ENCODE assay signal across 22 cellular contexts in genomic region chr12:132202929-132203721, GRCh38. TPM values are rescaled to one million over a fixed set of nuclear protein-coding genes. Genes with fewer than 3 reads are reported as not detected.
DNase-seq lines count a peak whose midpoint lies in the region; ATAC-seq, FAIRE-seq and TF ChIP-seq lines count a peak whose summit lies in the region.
"Had no signal": no experiment of that assay in that cellular context is flagged by ENCODE, and none has a peak within 500 bp of the region (broad histone marks: within the 10 kb centered on the region; RNA-seq: fewer than 3 reads in every experiment).

No MANE protein-coding gene starts in this region.

- TF ChIP-seq CTCF in 22Rv1 (IDR thresholded peaks at IDR 0.05) (0 out of 2 replicates have a peak, but pooled peaks have one; percentile 5), HCT116 (IDR thresholded peaks at IDR 0.05 in 2 of 3, conservative IDR thresholded peaks at IDR 0.05 in 1 of 3; ENCODE audit: borderline replicate concordance in 1 of 3, insufficient read depth in 1 of 3, low read depth in 2 of 3, low read length in 2 of 3) (no peak), kidney (IDR thresholded peaks at IDR 0.05; ENCODE audit: borderline replicate concordance, extremely low read depth, insufficient read depth) (no peak)

- no peak overlapping the region for H3K9ac ChIP-seq in BLaER1
- no peak overlapping the region for H3K9ac ChIP-seq in HCT116 (ENCODE audit: low read length)
- no peak overlapping the region for H3K9ac ChIP-seq in kidney (ENCODE audit: low read length in 2 of 2)

- H3K4me2 ChIP-seq in BLaER1 (peak overlapping the region; percentile 25; the same call in 1 of the 2 replicates), HCT116 (ENCODE audit: low read length) (no peak overlapping the region)
- H3K4me2 ChIP-seq: GM23338 had no signal

- no peaks in the 10 kb centered on the region for H3K79me2 ChIP-seq in HCT116 (ENCODE audit: insufficient read depth, low read length)

- H3K4me1 ChIP-seq in BLaER1 (peaks cover 48% of the 10 kb centered on the region), HCT116 (ENCODE audit: control insufficient read depth in 1 of 2, insufficient read depth in 2 of 2, low read length in 2 of 2) (no peaks in the 10 kb centered on the region), kidney (ENCODE audit: control insufficient read depth in 1 of 2, insufficient read depth in 1 of 2, low read depth in 1 of 2, low read length in 2 of 2) (peaks cover 0 to 15% of the 10 kb centered on the region in 2 donors)

- POLR2A ChIA-PET in HCT116 (lab: Charles Lee), result no interaction called here

- no TSS peak for BruUV-seq in HCT116 (replicated peaks; lab: Mats Ljungman, UMichigan)

- no peak overlapping the region for H2AFZ ChIP-seq in HCT116 (ENCODE audit: low read depth, low read length, poor library complexity, severe bottlenecking)
- H2AFZ ChIP-seq: GM23338 had no signal

- H3K4me3 ChIP-seq in BLaER1 (no peak overlapping the region), HCT116 (replicated peaks in 1 of 2; ENCODE audit: low read depth in 1 of 2, low read length in 2 of 2) (no peak overlapping the region), kidney (ENCODE audit: low read length in 2 of 2) (no peak overlapping the region)
- H3K4me3 ChIP-seq: GM23338 had no signal

- no peak for TF ChIP-seq POLR2A in HCT116 (IDR thresholded peaks at IDR 0.05; ENCODE audit: borderline replicate concordance, extremely low read depth, insufficient read depth, insufficient read length)

- no peak for TF ChIP-seq RAD21 in HCT116 (IDR thresholded peaks at IDR 0.05; ENCODE audit: low read depth)

- H3K27ac ChIP-seq in 22Rv1 (no peak overlapping the region), BLaER1 (no peak overlapping the region), HCT116 (ENCODE audit: low read depth, low read length) (no peak overlapping the region), kidney (ENCODE audit: low read depth in 2 of 2, low read length in 2 of 2) (no peak overlapping the region)

- FAIRE-seq in kidney (lab: Jason Lieb, UNC), result no peak
- FAIRE-seq: A204.1, GM12891, GM18507, H54 had no signal

- H4K20me1 ChIP-seq in BLaER1 (peaks cover 20% of the 10 kb centered on the region; the same call in 1 of the 2 replicates), HCT116 (ENCODE audit: insufficient read depth) (no peaks in the 10 kb centered on the region)

- H3K27me3 ChIP-seq in BLaER1 (peaks cover 53% of the 10 kb centered on the region), HCT116 (ENCODE audit: insufficient read depth, low read length) (no peaks in the 10 kb centered on the region)

- ATAC-seq in HCT116 (0 out of 2 replicates have a peak, but pooled peaks have one; percentile 13), HG02885 (IDR thresholded peaks at IDR 0.05; ENCODE audit: poor library complexity, unreplicated experiment) (no peak)
- ATAC-seq: GM23338 had no signal

- no peaks in the 10 kb centered on the region for H3K9me2 ChIP-seq in HCT116 (ENCODE audit: insufficient read depth)

- no peaks in the 10 kb centered on the region for H3K36me3 ChIP-seq in BLaER1
- H3K36me3 ChIP-seq in HCT116 (ENCODE audit: control insufficient read depth in 1 of 2, insufficient read depth in 2 of 2, low read length in 2 of 2), result no peaks in the 10 kb centered on the region
- no peaks in the 10 kb centered on the region for H3K36me3 ChIP-seq in kidney (ENCODE audit: control insufficient read depth in 1 of 2, insufficient read depth in 2 of 2, low read length in 2 of 2)

- no peaks in the 10 kb centered on the region for H3K9me3 ChIP-seq in BLaER1
- no peaks in the 10 kb centered on the region for H3K9me3 ChIP-seq in HCT116 (ENCODE audit: control insufficient read depth in 1 of 2, insufficient read depth in 1 of 2, low read depth in 1 of 2, low read length in 2 of 2)
- no peaks in the 10 kb centered on the region for H3K9me3 ChIP-seq in kidney (ENCODE audit: control insufficient read depth in 1 of 2, low read length in 2 of 2)

- CTCF ChIA-PET in HCT116 (lab: Charles Lee), result no interaction called here

- intact Hi-C loops in HCT116 (cut with micrococcal nuclease), result no loop called here
- intact Hi-C loops in kidney (cut with DNase I), result no loop called here

- DNase-seq in HCT116 (ENCODE audit: low read depth, low spot score), result no peak
- peak; percentile 71 for DNase-seq in kidney
- DNase-seq in stimulated activated naive CD4-positive, alpha-beta T cell treated with Interleukin-2 at 50 U/mL for 16 hours (lab: John Stamatoyannopoulos, UW), result no peak
- DNase-seq in UCSD-AML1 (lab: John Stamatoyannopoulos, UW; ENCODE audit: unreplicated experiment), result no peak
- no peak for DNase-seq in NCI-H2196 treated with DMSO at 0.1 percent for 48 hours (lab: John Stamatoyannopoulos, UW; ENCODE audit: unreplicated experiment)
- DNase-seq: C1 segment of cervical spinal cord; Calu3; CD4-positive, alpha-beta memory T cell; COR-L47; DMS53; DMS79 treated with DMSO at 0.1 percent for 48 hours; GF-D8; HCEC 1CT; HFFc6 had no signal

- RAD21 ChIA-PET in HCT116 (lab: Charles Lee; ENCODE audit: low non-redundant PET in 1 of 2, low total read pairs in 2 of 2, uncharacterized antibody in 2 of 2, unreplicated experiment in 2 of 2), result no interaction called here

TF ChIP-seq in HCT116, 20 proteins besides CTCF, POLR2A, EP300 and RAD21:
- no peak for TF ChIP-seq ZFX (IDR thresholded peaks at IDR 0.05)
- TF ChIP-seq MAX (IDR thresholded peaks at IDR 0.05), result no peak

RNA-seq across cellular contexts. Expression of gene NOC4L, which starts 58.9 kb away (rescaled TPM):
- total RNA-seq in HCT116 (2021; ENCODE audit: unreplicated experiment) (47.6 TPM), kidney (20.0 TPM)
- polyA plus RNA-seq in HCT116 (2012), result 33.1 and 36.7 TPM in 2 replicates
- polyA plus RNA-seq in kidney (ENCODE audit: insufficient read depth, low read depth, low replicate concordance), result 22.3 TPM

RNA-seq across cellular contexts. Expression of gene DDX51, which starts 59.0 kb away (rescaled TPM):
- total RNA-seq in HCT116 (2021; ENCODE audit: unreplicated experiment), result 38.1 TPM
- polyA plus RNA-seq in HCT116 (2012), result 20.3 and 22.9 TPM in 2 replicates
- total RNA-seq in kidney, result 19.6 TPM
- polyA plus RNA-seq in kidney (ENCODE audit: insufficient read depth, low read depth, low replicate concordance), result 10.3 TPM
